In genomic region chr7:30750010-30750409, GRCh38 we compare ENCODE assay signal across 24 cellular contexts. TPM values are rescaled to one million over a fixed set of nuclear protein-coding genes. Genes with fewer than 3 reads are reported as not detected.
DNase-seq lines count a peak whose midpoint lies in the region; ATAC-seq, FAIRE-seq and TF ChIP-seq lines count a peak whose summit lies in the region.
"Had no signal": no experiment of that assay in that cellular context is flagged by ENCODE, and none has a peak within 500 bp of the region (broad histone marks: within the 10 kb centered on the region; RNA-seq: fewer than 3 reads in every experiment).

No MANE protein-coding gene starts in this region.

- H3K36me3 Mint-ChIP-seq in activated T-cell treated with anti-CD3 and anti-CD28 coated beads, Interleukin-2, amount 50 U/mL, for 4 hours (ENCODE audit: insufficient read depth), result no peaks in the 10 kb centered on the region
- H3K36me3 Mint-ChIP-seq: activated CD4-positive, alpha-beta memory T cell treated with anti-CD3 and anti-CD28 coated beads for 36 hours; CD4-positive, CD25-positive, alpha-beta regulatory T cell had no signal

- H3K27ac ChIP-seq in HepG2 (ENCODE audit: extremely low read length, insufficient read depth, low read length) (no peak overlapping the region), right lobe of liver (no peak overlapping the region), hepatocyte (peak overlapping the region; percentile 81), sigmoid colon (peak overlapping the region; percentile 70 to 83 (median 79)), vagina (peak overlapping the region; percentile 75)

- intact Hi-C loops in HepG2 (cut with micrococcal nuclease; ENCODE audit: unreplicated experiment), result no loop called here
- intact Hi-C loops in right lobe of liver (cut with DNase I), result no loop called here
- intact Hi-C loops in sigmoid colon (cut with DNase I), result no loop called here
- intact Hi-C loops in vagina (cut with DNase I), result no loop called here

- no peak for ATAC-seq in HepG2
- no peak for ATAC-seq in right lobe of liver
- no peak for ATAC-seq in activated T-cell treated with anti-CD3 and anti-CD28 coated beads, Interleukin-2, amount 50 U/mL, for 4 hours
- ATAC-seq: PC-3 had no signal

- H3K4me1 Mint-ChIP-seq in activated T-cell treated with anti-CD3 and anti-CD28 coated beads, Interleukin-2, amount 50 U/mL, for 4 hours (ENCODE audit: low read depth), result no peaks in the 10 kb centered on the region
- H3K4me1 Mint-ChIP-seq: activated B cell treated with CpG ODN at 0.5 μM for 24 hours; CD4-positive, CD25-positive, alpha-beta regulatory T cell had no signal

- H3K27me3 ChIP-seq in HepG2 (ENCODE audit: control insufficient read depth in 1 of 2, insufficient read depth in 2 of 2, low read length in 2 of 2), result peaks cover 0 to 2% of the 10 kb centered on the region in 2 experiments; a peak in 1 of 5 replicates
- H3K27me3 ChIP-seq in right lobe of liver, result no peaks in the 10 kb centered on the region
- no peaks in the 10 kb centered on the region for H3K27me3 ChIP-seq in hepatocyte
- H3K27me3 ChIP-seq in sigmoid colon, result no peaks in the 10 kb centered on the region
- H3K27me3 ChIP-seq in vagina, result no peaks in the 10 kb centered on the region

- no peaks in the 10 kb centered on the region for H4K20me1 ChIP-seq in HepG2 (ENCODE audit: insufficient read depth, low read length)
- H4K20me1 ChIP-seq in hepatocyte (ENCODE audit: insufficient read depth, poor library complexity, severe bottlenecking), result no peaks in the 10 kb centered on the region

- no peak for FAIRE-seq in HepG2 (lab: Jason Lieb, UNC)
- FAIRE-seq: astrocyte had no signal

- POLR2A ChIA-PET in HepG2 (lab: Yijun Ruan, JAX), result no interaction called here

- WGBS in HepG2 (ENCODE audit: low lambda C conversion rate), result 63% methylated on average over 2 of the region's 2 CpGs
- WGBS in right lobe of liver (ENCODE audit: insufficient coverage, low coverage, low lambda C conversion rate, missing lambda C conversion rate), result 67% methylated on average over 1 of the region's 2 CpGs
- WGBS in hepatocyte (ENCODE audit: low lambda C conversion rate, missing lambda C conversion rate), result 98% methylated on average over 2 of the region's 2 CpGs
- WGBS in sigmoid colon, 2 donors, result 95 to 96% methylated on average over 2 of the region's 2 CpGs

- peaks cover 12% of the 10 kb centered on the region for H3K4me1 ChIP-seq in HepG2 (ENCODE audit: insufficient read depth, low read length)
- H3K4me1 ChIP-seq in right lobe of liver, result no peaks in the 10 kb centered on the region
- peaks cover 11% of the 10 kb centered on the region for H3K4me1 ChIP-seq in hepatocyte (ENCODE audit: insufficient read depth)
- peaks cover 0 to 41% (median 35%) of the 10 kb centered on the region in 4 donors for H3K4me1 ChIP-seq in sigmoid colon
- H3K4me1 ChIP-seq in vagina, result peaks cover 37% of the 10 kb centered on the region

- CTCF ChIA-PET in HepG2 (lab: Yijun Ruan, JAX; ENCODE audit: low intra/inter-chr PET ratio, low total read pairs), result no interaction called here

- no peak overlapping the region for H3K4me3 Mint-ChIP-seq in activated T-cell treated with anti-CD3 and anti-CD28 coated beads, Interleukin-2, amount 50 U/mL, for 4 hours
- H3K4me3 Mint-ChIP-seq: activated B cell treated with CpG ODN at 0.5 μM for 24 hours; activated CD4-positive, alpha-beta memory T cell treated with anti-CD3 and anti-CD28 coated beads for 36 hours; CD4-positive, CD25-positive, alpha-beta regulatory T cell; stimulated activated naive CD8-positive, alpha-beta T cell treated with anti-CD3 and anti-CD28 coated beads, Interleukin-15, Interleukin-2, amounts not matched to agents 100 ng/mL and 50 ng/mL, for 24 hours; T-helper 2 cell treated with Interferon-gamma antibody and Interleukin-4, amounts not matched to agents 5 μg/mL and 100 μg/mL, for 36 hours had no signal

- H3K9me3 ChIP-seq in HepG2 (ENCODE audit: low read length) (no peaks in the 10 kb centered on the region), right lobe of liver (no peaks in the 10 kb centered on the region), hepatocyte (ENCODE audit: low read depth) (no peaks in the 10 kb centered on the region), sigmoid colon (no peaks in the 10 kb centered on the region), vagina (no peaks in the 10 kb centered on the region)

- TF ChIP-seq CTCF in HepG2 (CRISPR knock-in tag; IDR thresholded peaks at IDR 0.05) (no peak), right lobe of liver (IDR thresholded peaks at IDR 0.05) (no peak), hepatocyte (IDR thresholded peaks at IDR 0.05; ENCODE audit: poor library complexity) (no peak), sigmoid colon (IDR thresholded peaks at IDR 0.05) (no peak), vagina (IDR thresholded peaks at IDR 0.05) (no peak)

- in situ Hi-C loops in HepG2 (cut with HindIII; ENCODE audit: extremely low pct_ligation_motif_present, low pct_unique_long_range_greater_than_20kb), result no loop called here

- H3K27me3 Mint-ChIP-seq in activated T-cell treated with anti-CD3 and anti-CD28 coated beads, Interleukin-2, amount 50 U/mL, for 4 hours (ENCODE audit: low read depth), result no peaks in the 10 kb centered on the region
- H3K27me3 Mint-ChIP-seq: activated CD4-positive, alpha-beta memory T cell treated with anti-CD3 and anti-CD28 coated beads for 36 hours; CD4-positive, CD25-positive, alpha-beta regulatory T cell; stimulated activated naive CD8-positive, alpha-beta T cell treated with anti-CD3 and anti-CD28 coated beads, Interleukin-15, Interleukin-2, amounts not matched to agents 100 ng/mL and 50 ng/mL, for 24 hours had no signal

- no peak for TF ChIP-seq POLR2A in HepG2 (IDR thresholded peaks at IDR 0.05; ENCODE audit: insufficient read depth in 1 of 2, low read depth in 2 of 2, low read length in 2 of 2)
- no peak for TF ChIP-seq POLR2A in right lobe of liver (IDR thresholded peaks at IDR 0.05)
- no peak for TF ChIP-seq POLR2A in sigmoid colon (IDR thresholded peaks at IDR 0.05)
- TF ChIP-seq POLR2A in vagina (IDR thresholded peaks at IDR 0.05), result no peak

- TF ChIP-seq RAD21 in HepG2 (CRISPR knock-in tag; IDR thresholded peaks at IDR 0.05), result no peak

- no peak overlapping the region for H3K9ac ChIP-seq in HepG2 (ENCODE audit: insufficient read depth, low read depth, low read length)

- TF ChIP-seq EP300 in HepG2 (IDR thresholded peaks at IDR 0.05; ENCODE audit: low read depth in 2 of 2, low read length in 2 of 2), result no peak
- no peak for TF ChIP-seq EP300 in HepG2 (CRISPR knock-in tag; IDR thresholded peaks at IDR 0.05; ENCODE audit: borderline replicate concordance)
- TF ChIP-seq EP300 in sigmoid colon (IDR thresholded peaks at IDR 0.05), result no peak

- no TSS peak for BruUV-seq in HepG2 (replicated peaks; lab: Mats Ljungman, UMichigan)

- H3K79me2 ChIP-seq in HepG2 (ENCODE audit: insufficient read depth, low read length) (no peaks in the 10 kb centered on the region), hepatocyte (no peaks in the 10 kb centered on the region)

- H3K36me3 ChIP-seq in HepG2 (replicated peaks in 1 of 2; ENCODE audit: control insufficient read depth in 1 of 2, insufficient read depth in 2 of 2, low read length in 2 of 2), result no peaks in the 10 kb centered on the region
- no peaks in the 10 kb centered on the region for H3K36me3 ChIP-seq in right lobe of liver
- no peaks in the 10 kb centered on the region for H3K36me3 ChIP-seq in hepatocyte (replicated peaks; ENCODE audit: insufficient read depth, low read depth)
- no peaks in the 10 kb centered on the region for H3K36me3 ChIP-seq in sigmoid colon
- H3K36me3 ChIP-seq in vagina, result no peaks in the 10 kb centered on the region

- no peak overlapping the region for H3K4me2 ChIP-seq in HepG2 (ENCODE audit: low read depth, low read length)
- no peak overlapping the region for H3K4me2 ChIP-seq in hepatocyte

- no peaks in the 10 kb centered on the region for H3K9me2 ChIP-seq in hepatocyte (replicated peaks; ENCODE audit: insufficient read depth)

- DNase-seq in HepG2 (ENCODE audit: low spot score) (no peak), right lobe of liver (no peak), hepatocyte (ENCODE audit: low spot score) (no peak), sigmoid colon (no peak), vagina (ENCODE audit: extremely low spot score in 2 of 2) (no peak), HCEC 1CT (no peak), NCI-H1105 (lab: John Stamatoyannopoulos, UW) (no peak)
- DNase-seq in activated T-cell treated with anti-CD3 and anti-CD28 coated beads, Interleukin-2, amount 50 U/mL, for 4 hours, result no peak
- DNase-seq: activated B cell treated with CpG ODN at 0.5 μM for 24 hours; activated CD4-positive, alpha-beta memory T cell treated with anti-CD3 and anti-CD28 coated beads for 36 hours; activated naive CD4-positive, alpha-beta T cell; activated T-cell treated with anti-CD3 and anti-CD28 coated beads for 4 hours; CD4-positive, CD25-positive, alpha-beta regulatory T cell; DMS153; foreskin fibroblast; GF-D8; occipital lobe; PC-3; stimulated activated CD4-positive, alpha-beta T cell treated with anti-CD3 and anti-CD28 coated beads, Interleukin-2, amount 100 ng/mL, for 48 hours had no signal

- H2AFZ ChIP-seq in HepG2 (ENCODE audit: low read length), result no peak overlapping the region
- H2AFZ ChIP-seq in hepatocyte, result no peak overlapping the region

- H3K4me3 ChIP-seq in HepG2 (replicated peaks in 1 of 3; ENCODE audit: insufficient read depth in 1 of 3, low read depth in 2 of 3, low read length in 3 of 3) (no peak overlapping the region), right lobe of liver (no peak overlapping the region), hepatocyte (no peak overlapping the region), sigmoid colon (no peak overlapping the region), vagina (no peak overlapping the region)
- H3K4me3 ChIP-seq: skin epidermis had no signal

- no peaks in the 10 kb centered on the region for H3K9me3 Mint-ChIP-seq in activated T-cell treated with anti-CD3 and anti-CD28 coated beads, Interleukin-2, amount 50 U/mL, for 4 hours
- H3K9me3 Mint-ChIP-seq: CD4-positive, CD25-positive, alpha-beta regulatory T cell; stimulated activated naive CD8-positive, alpha-beta T cell treated with anti-CD3 and anti-CD28 coated beads, Interleukin-15, Interleukin-2, amounts not matched to agents 100 ng/mL and 50 ng/mL, for 24 hours; T-helper 2 cell treated with Interferon-gamma antibody and Interleukin-4, amounts not matched to agents 5 μg/mL and 100 μg/mL, for 36 hours had no signal

RNA-seq across cellular contexts. Expression of gene INMT, which starts 1.9 kb away (rescaled TPM):
- total RNA-seq in HepG2 (2016; rRNA removed; fragmentation: Illumina TruSeq; extraction: Trizol) (not detected in 2 replicates), right lobe of liver (10 to 100 TPM; 14.7 to 58.9 (median 35.5) TPM), hepatocyte (18.1 and 18.4 TPM in 2 replicates), sigmoid colon (10 to 100 TPM in 3 of 4 donors, 1 to 10 TPM in 1; 5.9 to 39.6 (median 21.9) TPM), vagina (5.6 TPM)
- not detected in 2 replicates for total RNA-seq in HepG2 (2016; cell fraction: cytosol; rRNA removed; fragmentation: Illumina TruSeq; extraction: Trizol; ENCODE audit: low read depth)
- not detected in 2 replicates for total RNA-seq in HepG2 (2016; cell fraction: insoluble cytoplasmic fraction; rRNA removed; fragmentation: Illumina TruSeq; extraction: Trizol)
- not detected in 2 replicates for total RNA-seq in HepG2 (2016; cell fraction: membrane; rRNA removed; fragmentation: Illumina TruSeq; extraction: Trizol)
- not detected in 2 replicates for total RNA-seq in HepG2 (2016; cell fraction: nucleus; rRNA removed; fragmentation: Illumina TruSeq; extraction: Trizol)
- polyA plus RNA-seq in HepG2 (2011; rRNA removed) (not detected in 2 replicates), hepatocyte (17.4 and 22.0 TPM in 2 replicates), sigmoid colon (1 to 10 TPM; 3.7 to 9.6 (median 4.1) TPM)
- not detected in 2 replicates for polyA plus RNA-seq in HepG2 (2011; cell fraction: cytosol; rRNA removed)
- polyA plus RNA-seq in HepG2 (2011; cell fraction: nucleus; rRNA removed), result not detected in 2 replicates
- not detected in 2 replicates for polyA plus RNA-seq in HepG2 (2012)
- not detected in 2 replicates for polyA plus RNA-seq in HepG2 (2016; cell fraction: cytosol; fragmentation: Illumina TruSeq; extraction: Trizol; ENCODE audit: low read depth)
- polyA plus RNA-seq in HepG2 (2016; cell fraction: insoluble cytoplasmic fraction; fragmentation: Illumina TruSeq; extraction: Trizol; ENCODE audit: low read depth), result not detected in 2 replicates
- polyA plus RNA-seq in HepG2 (2016; cell fraction: membrane; fragmentation: Illumina TruSeq; extraction: Trizol; ENCODE audit: low read depth), result not detected in 2 replicates
- polyA plus RNA-seq in HepG2 (2016; cell fraction: nucleus; fragmentation: Illumina TruSeq; extraction: Trizol; ENCODE audit: insufficient read depth, low read depth), result not detected in 2 replicates
- not detected in 2 replicates for polyA minus RNA-seq in HepG2 (2011; rRNA and poly(A)+ RNA removed; ENCODE audit: low replicate concordance)
- not detected in 2 replicates for polyA minus RNA-seq in HepG2 (2011; cell fraction: cytosol; rRNA and poly(A)+ RNA removed)
- not detected in 2 replicates for polyA minus RNA-seq in HepG2 (2011; cell fraction: nucleus; rRNA and poly(A)+ RNA removed)
- under 1 TPM; 0.08 to 0.25 (median 0.14) TPM for total RNA-seq in activated T-cell treated with anti-CD3 and anti-CD28 coated beads, Interleukin-2, amount 50 U/mL, for 4 hours
- total RNA-seq: activated CD4-positive, alpha-beta memory T cell treated with anti-CD3 and anti-CD28 coated beads for 36 hours; CD4-positive, CD25-positive, alpha-beta regulatory T cell; PC-3; SK-MEL-5 had no signal

RNA-seq across cellular contexts. Expression of gene MINDY4, which starts 21.2 kb away (rescaled TPM):
- total RNA-seq in HepG2 (2016; rRNA removed; fragmentation: Illumina TruSeq; extraction: Trizol) (not detected in 2 replicates), right lobe of liver (1 to 10 TPM; 1.2 to 3.2 (median 2.3) TPM), hepatocyte (3.1 and 6.3 TPM in 2 replicates), sigmoid colon (10 to 100 TPM in 2 of 4 donors, 1 to 10 TPM in 2; 9.4 to 26.3 (median 16.0) TPM), vagina (10.3 TPM)
- total RNA-seq in HepG2 (2016; cell fraction: cytosol; rRNA removed; fragmentation: Illumina TruSeq; extraction: Trizol; ENCODE audit: low read depth), result not detected in 2 replicates
- total RNA-seq in HepG2 (2016; cell fraction: insoluble cytoplasmic fraction; rRNA removed; fragmentation: Illumina TruSeq; extraction: Trizol), result not detected in 2 replicates
- total RNA-seq in HepG2 (2016; cell fraction: membrane; rRNA removed; fragmentation: Illumina TruSeq; extraction: Trizol), result not detected in 2 replicates
- not detected in 2 replicates for total RNA-seq in HepG2 (2016; cell fraction: nucleus; rRNA removed; fragmentation: Illumina TruSeq; extraction: Trizol)
- polyA plus RNA-seq in HepG2 (2011; rRNA removed) (not detected in 2 replicates), hepatocyte (4.4 and 5.2 TPM in 2 replicates), sigmoid colon (1 to 10 TPM; 1.2 to 2.3 (median 1.8) TPM)
- not detected in 2 replicates for polyA plus RNA-seq in HepG2 (2011; cell fraction: cytosol; rRNA removed)
- polyA plus RNA-seq in HepG2 (2011; cell fraction: nucleus; rRNA removed), result not detected in 2 replicates
- polyA plus RNA-seq in HepG2 (2012), result not detected in 2 replicates
- not detected in 2 replicates for polyA plus RNA-seq in HepG2 (2016; cell fraction: cytosol; fragmentation: Illumina TruSeq; extraction: Trizol; ENCODE audit: low read depth)
- not detected in 2 replicates for polyA plus RNA-seq in HepG2 (2016; cell fraction: insoluble cytoplasmic fraction; fragmentation: Illumina TruSeq; extraction: Trizol; ENCODE audit: low read depth)
- not detected in 2 replicates for polyA plus RNA-seq in HepG2 (2016; cell fraction: membrane; fragmentation: Illumina TruSeq; extraction: Trizol; ENCODE audit: low read depth)
- not detected in 2 replicates for polyA plus RNA-seq in HepG2 (2016; cell fraction: nucleus; fragmentation: Illumina TruSeq; extraction: Trizol; ENCODE audit: insufficient read depth, low read depth)
- polyA minus RNA-seq in HepG2 (2011; rRNA and poly(A)+ RNA removed; ENCODE audit: low replicate concordance), result not detected in 2 replicates
- polyA minus RNA-seq in HepG2 (2011; cell fraction: cytosol; rRNA and poly(A)+ RNA removed), result not detected in 2 replicates
- polyA minus RNA-seq in HepG2 (2011; cell fraction: nucleus; rRNA and poly(A)+ RNA removed), result not detected in 2 replicates
- total RNA-seq in activated T-cell treated with anti-CD3 and anti-CD28 coated beads, Interleukin-2, amount 50 U/mL, for 4 hours, result 1 to 10 TPM; 1.6 to 2.1 (median 1.7) TPM

Comparison
In these comparisons a context has a peak if more than half of its experiments do, and no peak if none do; other contexts are left out.
1. H3K27ac ChIP-seq: peak in hepatocyte (single experiment), sigmoid colon (4 of 4) and vagina (single experiment); none in HepG2 (single experiment) and right lobe of liver (0 of 3).